Comparison of ENCODE assay signal across 22 cellular contexts in genomic region chr7:121002755-121003114, GRCh38. TPM values are rescaled to one million over a fixed set of nuclear protein-coding genes. Genes with fewer than 3 reads are reported as not detected.
A peak's percentile ranks its signal among the peaks of the same experiment; 100 is the strongest.
DNase-seq lines count a peak whose midpoint lies in the region; ATAC-seq and TF ChIP-seq lines count a peak whose summit lies in the region.
"Had no signal": no experiment of that assay in that cellular context is flagged by ENCODE, and none has a peak within 500 bp of the region (broad histone marks: within the 10 kb centered on the region; RNA-seq: fewer than 3 reads in every experiment).

No MANE protein-coding gene starts in this region.

- peak overlapping the region; percentile 25 for H3K27ac ChIP-seq in stomach smooth muscle (ENCODE audit: low read length)
- H3K27ac ChIP-seq: PC-9 had no signal

- no peak for TF ChIP-seq CTCF in chondrocyte (IDR thresholded peaks at IDR 0.05)
- no peak for TF ChIP-seq CTCF in mesothelial cell of epicardium (IDR thresholded peaks at IDR 0.05; ENCODE audit: unreplicated experiment)

- no peaks in the 10 kb centered on the region for H3K36me3 ChIP-seq in stomach smooth muscle (ENCODE audit: control insufficient read depth in 2 of 2, insufficient read depth in 2 of 2, low read length in 2 of 2)

- DNase-seq in LHCN-M2 (ENCODE audit: low read depth), result peak; percentile 59
- DNase-seq in chondrocyte (ENCODE audit: low spot score), result no peak
- DNase-seq in mesothelial cell of epicardium (ENCODE audit: low spot score in 2 of 2, unreplicated experiment in 2 of 2), result no peak
- DNase-seq in activated CD4-positive, CD25-positive, alpha-beta regulatory T cell treated with anti-CD3 and anti-CD28 coated beads, Interleukin-2, amount 50 U/mL, for 72 hours, result no peak
- no peak for DNase-seq in T-helper 17 cell
- DNase-seq in NCI-H2107 (lab: John Stamatoyannopoulos, UW), result no peak
- no peak for DNase-seq in NCI-H2171 (lab: John Stamatoyannopoulos, UW)
- DNase-seq: activated CD4-positive, CD25-positive, alpha-beta regulatory T cell; activated CD8-positive, alpha-beta T cell treated with anti-CD3 and anti-CD28 coated beads, Interleukin-2, amount 10 ng/mL, durations not matched to agents 7 days and 5 days; activated T-cell treated with anti-CD3 and anti-CD28 coated beads, Interleukin-2, amount 50 U/mL, for 48 hours; CD8-positive, alpha-beta memory T cell; DND-41; GOT3; mammary epithelial cell; NCI-H1092 treated with DMSO at 0.1 percent for 48 hours; NCI-H748 treated with DMSO at 0.1 percent for 48 hours; PC-9; stimulated activated naive CD8-positive, alpha-beta T cell treated with anti-CD3 and anti-CD28 coated beads, Interleukin-15, amount 100 ng/mL, for 72 hours; T-helper 9 cell had no signal

- H3K27me3 Mint-ChIP-seq in chondrocyte (ENCODE audit: low read depth) (no peaks in the 10 kb centered on the region), mesothelial cell of epicardium (ENCODE audit: low read depth) (peaks cover 7% of the 10 kb centered on the region), T-helper 17 cell (peaks cover 59% of the 10 kb centered on the region)

- H3K27me3 ChIP-seq in stomach smooth muscle (ENCODE audit: control insufficient read depth in 1 of 2, insufficient read depth in 2 of 2, low read length in 2 of 2), result no peaks in the 10 kb centered on the region

- H3K27ac Mint-ChIP-seq in chondrocyte (ENCODE audit: unreplicated experiment) (peak overlapping the region; percentile 39), mesothelial cell of epicardium (peak overlapping the region; percentile 59), T-helper 17 cell (no peak overlapping the region)
- H3K27ac Mint-ChIP-seq: activated CD8-positive, alpha-beta T cell treated with anti-CD3 and anti-CD28 coated beads, Interleukin-2, amount 10 ng/mL, durations not matched to agents 7 days and 5 days; activated naive CD4-positive, alpha-beta T cell treated with anti-CD3 and anti-CD28 coated beads, Interleukin-2, amount 50 U/mL, for 24 hours; CD8-positive, alpha-beta memory T cell; natural killer cell treated with Interleukin-12 subunit alpha and Interleukin-12 subunit beta and Interleukin-15 and Interleukin-18, amount 100 ng/mL, for 72 hours; stimulated activated naive CD8-positive, alpha-beta T cell treated with anti-CD3 and anti-CD28 coated beads, Interleukin-15, amount 100 ng/mL, for 72 hours had no signal

- no peaks in the 10 kb centered on the region for H3K9me3 Mint-ChIP-seq in chondrocyte (ENCODE audit: low read depth)
- H3K9me3 Mint-ChIP-seq in mesothelial cell of epicardium, result no peaks in the 10 kb centered on the region
- H3K9me3 Mint-ChIP-seq: activated naive CD4-positive, alpha-beta T cell treated with anti-CD3 and anti-CD28 coated beads, Interleukin-2, amount 50 U/mL, for 24 hours; CD8-positive, alpha-beta memory T cell; natural killer cell treated with Interleukin-12 subunit alpha and Interleukin-12 subunit beta and Interleukin-15 and Interleukin-18, amount 100 ng/mL, for 72 hours; stimulated activated naive CD8-positive, alpha-beta T cell treated with anti-CD3 and anti-CD28 coated beads, Interleukin-15, amount 100 ng/mL, for 72 hours had no signal

- no peak overlapping the region for H3K9ac ChIP-seq in stomach smooth muscle (ENCODE audit: low read length in 2 of 2)

- H3K4me3 ChIP-seq in stomach smooth muscle (ENCODE audit: low read length in 2 of 2), result no peak overlapping the region
- H3K4me3 ChIP-seq: PC-9 had no signal

- H3K4me3 Mint-ChIP-seq in chondrocyte (ENCODE audit: unreplicated experiment) (no peak overlapping the region), mesothelial cell of epicardium (no peak overlapping the region), T-helper 17 cell (no peak overlapping the region)
- H3K4me3 Mint-ChIP-seq: activated CD8-positive, alpha-beta T cell treated with anti-CD3 and anti-CD28 coated beads, Interleukin-2, amount 10 ng/mL, durations not matched to agents 7 days and 5 days; activated naive CD4-positive, alpha-beta T cell treated with anti-CD3 and anti-CD28 coated beads, Interleukin-2, amount 50 U/mL, for 24 hours; CD8-positive, alpha-beta memory T cell; natural killer cell treated with Interleukin-12 subunit alpha and Interleukin-12 subunit beta and Interleukin-15 and Interleukin-18, amount 100 ng/mL, for 72 hours; stimulated activated naive CD8-positive, alpha-beta T cell treated with anti-CD3 and anti-CD28 coated beads, Interleukin-15, amount 100 ng/mL, for 72 hours had no signal

- H3K36me3 Mint-ChIP-seq in chondrocyte (ENCODE audit: low read depth) (no peaks in the 10 kb centered on the region), mesothelial cell of epicardium (no peaks in the 10 kb centered on the region), T-helper 17 cell (ENCODE audit: low read depth) (peaks cover 7% of the 10 kb centered on the region)
- H3K36me3 Mint-ChIP-seq: CD8-positive, alpha-beta memory T cell; natural killer cell treated with Interleukin-12 subunit alpha and Interleukin-12 subunit beta and Interleukin-15 and Interleukin-18, amount 100 ng/mL, for 72 hours had no signal

- ATAC-seq in T-helper 17 cell, result no peak
- ATAC-seq: activated CD8-positive, alpha-beta T cell treated with anti-CD3 and anti-CD28 coated beads, Interleukin-2, amount 10 ng/mL, durations not matched to agents 7 days and 5 days; natural killer cell treated with Interleukin-12 subunit alpha and Interleukin-12 subunit beta and Interleukin-15 and Interleukin-18, amount 100 ng/mL, for 72 hours; stimulated activated naive CD8-positive, alpha-beta T cell treated with anti-CD3 and anti-CD28 coated beads, Interleukin-15, amount 100 ng/mL, for 72 hours had no signal

- H3K9me3 ChIP-seq in stomach smooth muscle (ENCODE audit: control insufficient read depth in 2 of 2, low read length in 2 of 2) (no peaks in the 10 kb centered on the region), T-helper 17 cell (ENCODE audit: control insufficient read depth, low read length, poor library complexity, severe bottlenecking) (no peaks in the 10 kb centered on the region)

- peaks cover 46% of the 10 kb centered on the region for H3K4me1 Mint-ChIP-seq in chondrocyte (ENCODE audit: low read depth)
- H3K4me1 Mint-ChIP-seq in mesothelial cell of epicardium, result peaks cover 58% of the 10 kb centered on the region
- H3K4me1 Mint-ChIP-seq in T-helper 17 cell, result peaks cover 5% of the 10 kb centered on the region

- peaks cover 23% of the 10 kb centered on the region for H3K4me1 ChIP-seq in stomach smooth muscle (ENCODE audit: control insufficient read depth, insufficient read depth, low read length)

RNA-seq across cellular contexts. Expression of gene CPED1, which starts 14.2 kb away (rescaled TPM):
- 71.4 and 75.8 TPM in 2 replicates for total RNA-seq in LHCN-M2 (2014; rRNA removed)
- 28.6 TPM for polyA plus RNA-seq in LHCN-M2 (2012)
- total RNA-seq in chondrocyte, result 2.8 to 4.9 TPM (median 4.0 TPM) in 3 replicates
- 23.9 to 26.4 TPM (median 25.6 TPM) in 3 replicates for total RNA-seq in mesothelial cell of epicardium
- total RNA-seq in T-helper 17 cell, result under 1 TPM; 0.40 to 0.99 TPM
- total RNA-seq: activated CD8-positive, alpha-beta T cell treated with anti-CD3 and anti-CD28 coated beads, Interleukin-2, amount 10 ng/mL, durations not matched to agents 7 days and 5 days; natural killer cell treated with Interleukin-12 subunit alpha and Interleukin-12 subunit beta and Interleukin-15 and Interleukin-18, amount 100 ng/mL, for 72 hours had no signal
- polyA plus RNA-seq: CD8-positive, alpha-beta memory T cell had no signal

RNA-seq across cellular contexts. Expression of gene ING3, which starts 52.2 kb away (rescaled TPM):
- total RNA-seq in LHCN-M2 (2014; rRNA removed), result 20.3 and 20.7 TPM in 2 replicates
- polyA plus RNA-seq in LHCN-M2 (2012), result 7.5 TPM
- 14.2 to 18.6 TPM (median 17.4 TPM) in 3 replicates for total RNA-seq in chondrocyte
- 19.2 to 22.7 TPM (median 20.2 TPM) in 3 replicates for total RNA-seq in mesothelial cell of epicardium
- 10 to 100 TPM; 32.8 to 41.2 TPM for total RNA-seq in T-helper 17 cell
